9 cellular contexts compared by ENCODE assay signal in the genomic region with DNA sequence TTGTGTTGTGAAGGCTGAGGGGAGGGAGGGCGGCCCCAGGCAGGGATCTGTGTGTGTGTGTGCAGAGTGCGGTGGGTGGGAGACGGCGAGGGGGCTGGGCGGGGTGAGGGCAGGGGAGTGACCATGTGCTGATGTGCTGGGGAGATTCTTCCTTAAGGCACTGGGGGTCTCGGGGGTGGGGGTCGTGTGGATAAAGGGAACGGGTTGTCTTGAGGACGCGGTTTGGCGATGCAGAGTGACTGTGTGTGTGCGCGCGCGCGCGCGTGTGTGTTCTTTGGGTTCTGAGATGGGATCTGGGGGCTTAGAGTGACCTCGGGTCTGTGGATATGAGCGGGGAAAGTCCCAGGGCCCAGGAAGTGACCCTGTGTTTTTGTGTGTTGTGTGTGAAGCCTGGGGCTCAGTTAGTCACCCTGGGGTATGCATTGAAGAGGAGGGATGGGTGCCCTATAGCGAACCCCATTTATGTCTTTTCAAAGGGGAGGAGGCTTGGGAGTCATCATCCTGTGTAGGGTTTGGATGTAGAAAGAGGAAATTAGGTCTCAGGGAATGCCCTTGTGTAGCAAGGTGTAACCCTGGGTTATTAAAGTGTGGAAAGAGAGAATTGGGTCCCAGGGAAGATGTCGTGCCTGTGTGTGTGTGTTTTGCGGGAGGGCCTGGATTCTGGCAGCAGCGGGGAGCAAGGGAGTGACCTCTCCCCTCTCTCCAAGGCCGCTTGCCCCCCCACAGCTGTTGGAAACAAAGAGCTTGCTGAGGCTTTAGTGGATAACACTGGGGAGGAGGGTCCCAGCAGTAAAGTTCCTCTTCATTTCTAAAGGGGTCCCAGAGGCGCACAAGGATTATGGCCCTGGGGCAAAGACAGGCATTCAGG. TPM values are rescaled to one million over a fixed set of nuclear protein-coding genes. Genes with fewer than 3 reads are reported as not detected.
DNase-seq lines count a peak whose midpoint lies in the region; ATAC-seq lines count a peak whose summit lies in the region.
"Had no signal": no experiment of that assay in that cellular context is flagged by ENCODE, and none has a peak within 500 bp of the region (broad histone marks: within the 10 kb centered on the region; RNA-seq: fewer than 3 reads in every experiment).

No MANE protein-coding gene starts in this region.

- POLR2A ChIA-PET in activated CD4-positive, alpha-beta T cell treated with anti-CD3 and anti-CD28 coated beads for 36 hours (lab: Charles Lee): no interaction called here

- H3K27ac Mint-ChIP-seq in activated CD4-positive, alpha-beta T cell treated with anti-CD3 and anti-CD28 coated beads for 36 hours: no peak overlapping the region
- no peak overlapping the region for H3K27ac Mint-ChIP-seq in activated naive CD8-positive, alpha-beta T cell treated with anti-CD3 and anti-CD28 coated beads, Interleukin-2, amount 50 U/mL, for 24 hours
- H3K27ac Mint-ChIP-seq in immature natural killer cell: no peak overlapping the region

- 40% methylated on average over 26 of the region's 26 CpGs for WGBS in thymus

- CTCF ChIA-PET in activated CD4-positive, alpha-beta T cell treated with anti-CD3 and anti-CD28 coated beads for 36 hours (lab: Charles Lee): no interaction called here

- no peaks in the 10 kb centered on the region for H3K36me3 ChIP-seq in thymus (ENCODE audit: control insufficient read depth, insufficient read depth)

- peaks cover 31% of the 10 kb centered on the region for H3K27me3 Mint-ChIP-seq in activated CD4-positive, alpha-beta T cell treated with anti-CD3 and anti-CD28 coated beads for 36 hours
- peaks cover 27% of the 10 kb centered on the region for H3K27me3 Mint-ChIP-seq in activated naive CD8-positive, alpha-beta T cell treated with anti-CD3 and anti-CD28 coated beads, Interleukin-2, amount 50 U/mL, for 24 hours
- H3K27me3 Mint-ChIP-seq in immature natural killer cell (ENCODE audit: low read depth in 3 of 3): peaks cover 10 to 25% (median 16%) of the 10 kb centered on the region in 3 donors

- DNase-seq in activated CD4-positive, alpha-beta T cell treated with anti-CD3 and anti-CD28 coated beads for 36 hours: no peak
- no peak for DNase-seq in activated CD4-positive, alpha-beta T cell treated with anti-CD3 and anti-CD28 coated beads, Interleukin-2, amount 50 U/mL, for 48 hours
- DNase-seq in activated naive CD8-positive, alpha-beta T cell treated with anti-CD3 and anti-CD28 coated beads, Interleukin-2, amount 50 U/mL, for 24 hours: peak; percentile 6
- no peak for DNase-seq in immature natural killer cell
- no peak for DNase-seq in NK-92 treated with Interleukin-12 subunit alpha and Interleukin-12 subunit beta, amount 100 ng/mL, for 24 hours (lab: John Stamatoyannopoulos, UW)
- DNase-seq: DND-41 had no signal

- H3K36me3 Mint-ChIP-seq in activated CD4-positive, alpha-beta T cell treated with anti-CD3 and anti-CD28 coated beads for 36 hours (ENCODE audit: low read depth): no peaks in the 10 kb centered on the region
- no peaks in the 10 kb centered on the region for H3K36me3 Mint-ChIP-seq in activated naive CD8-positive, alpha-beta T cell treated with anti-CD3 and anti-CD28 coated beads, Interleukin-2, amount 50 U/mL, for 24 hours (ENCODE audit: low read depth)
- peaks cover 0 to 4% (median 0%) of the 10 kb centered on the region in 3 donors for H3K36me3 Mint-ChIP-seq in immature natural killer cell

- H3K9me3 Mint-ChIP-seq in activated CD4-positive, alpha-beta T cell treated with anti-CD3 and anti-CD28 coated beads for 36 hours (ENCODE audit: low read depth): no peaks in the 10 kb centered on the region
- no peaks in the 10 kb centered on the region for H3K9me3 Mint-ChIP-seq in activated naive CD8-positive, alpha-beta T cell treated with anti-CD3 and anti-CD28 coated beads, Interleukin-2, amount 50 U/mL, for 24 hours
- no peaks in the 10 kb centered on the region for H3K9me3 Mint-ChIP-seq in immature natural killer cell

- H3K4me1 ChIP-seq in thymus (ENCODE audit: control insufficient read depth, insufficient read depth, low read length): peaks cover 7% of the 10 kb centered on the region

- H3K27ac ChIP-seq in thymus (ENCODE audit: low read depth): no peak overlapping the region

- intact Hi-C loops in activated CD4-positive, alpha-beta T cell treated with anti-CD3 and anti-CD28 coated beads for 36 hours (cut with DNase I, micrococcal nuclease): loop anchor here in 1 of 2 experiments (10.0 kb wide), 1 partner anchor 920 kb away; a partner anchor contains a TSS

- ATAC-seq in activated CD4-positive, alpha-beta T cell treated with anti-CD3 and anti-CD28 coated beads for 36 hours: no peak
- ATAC-seq in activated naive CD8-positive, alpha-beta T cell treated with anti-CD3 and anti-CD28 coated beads, Interleukin-2, amount 50 U/mL, for 24 hours: no peak
- ATAC-seq in GM21723 (IDR thresholded peaks at IDR 0.05; ENCODE audit: unreplicated experiment) (no peak), GM19397 (IDR thresholded peaks at IDR 0.05; ENCODE audit: unreplicated experiment) (no peak)

- peak overlapping the region; percentile 52 for H3K4me3 Mint-ChIP-seq in activated CD4-positive, alpha-beta T cell treated with anti-CD3 and anti-CD28 coated beads for 36 hours
- peak overlapping the region; percentile 62 for H3K4me3 Mint-ChIP-seq in activated naive CD8-positive, alpha-beta T cell treated with anti-CD3 and anti-CD28 coated beads, Interleukin-2, amount 50 U/mL, for 24 hours
- H3K4me3 Mint-ChIP-seq in immature natural killer cell: peak overlapping the region; percentile 60 to 83 (median 76)

- H3K4me1 Mint-ChIP-seq in activated CD4-positive, alpha-beta T cell treated with anti-CD3 and anti-CD28 coated beads for 36 hours: peaks cover 8% of the 10 kb centered on the region
- H3K4me1 Mint-ChIP-seq in activated naive CD8-positive, alpha-beta T cell treated with anti-CD3 and anti-CD28 coated beads, Interleukin-2, amount 50 U/mL, for 24 hours: peaks cover 5% of the 10 kb centered on the region
- H3K4me1 Mint-ChIP-seq in immature natural killer cell: peaks cover 4 to 11% of the 10 kb centered on the region in 2 donors

- no peaks in the 10 kb centered on the region for H3K27me3 ChIP-seq in thymus (ENCODE audit: control insufficient read depth, insufficient read depth)

- H3K9me3 ChIP-seq in thymus (ENCODE audit: control insufficient read depth): no peaks in the 10 kb centered on the region

- peak overlapping the region; percentile 83 for H3K4me3 ChIP-seq in thymus (ENCODE audit: low read length)

RNA-seq across cellular contexts. Expression of a gene that starts 1.4 kb away (rescaled TPM):
- total RNA-seq in activated CD4-positive, alpha-beta T cell treated with anti-CD3 and anti-CD28 coated beads for 36 hours: under 1 TPM in 1 of 2 experiments, not detected in 1; 0.27 TPM
- not detected for polyA plus RNA-seq in immature natural killer cell
- 0.02 TPM for polyA plus RNA-seq in thymus

RNA-seq across cellular contexts. Expression of a gene that starts 47.4 kb away (rescaled TPM):
- 10 to 100 TPM; 17.9 to 21.6 TPM for total RNA-seq in activated CD4-positive, alpha-beta T cell treated with anti-CD3 and anti-CD28 coated beads for 36 hours
- polyA plus RNA-seq in immature natural killer cell (10 to 100 TPM in 1 of 3 donors, 1 to 10 TPM in 2; 3.3 to 10.0 (median 6.6) TPM), thymus (16.8 TPM)
